In genomic region chr4:151865744-151866143, GRCh38 we compare ENCODE assay signal across 11 cellular contexts.
"Had no signal": no experiment of that assay in that cellular context is flagged by ENCODE, and none has a peak within 500 bp of the region (broad histone marks: within the 10 kb centered on the region; RNA-seq: fewer than 3 reads in every experiment).

No MANE protein-coding gene starts in this region.

- H3K4me1 ChIP-seq: breast epithelium, gastrocnemius medialis had no signal

- H3K4me2 ChIP-seq: smooth muscle cell had no signal

- H3K9me3 ChIP-seq: gastrocnemius medialis had no signal

- DNase-seq: activated B cell treated with CpG ODN at 0.5 μM for 24 hours; activated CD4-positive, alpha-beta T cell treated with anti-CD3 and anti-CD28 coated beads, Interleukin-2, amount 50 U/mL, for 1 hour; activated effector memory CD4-positive, alpha-beta T cell treated with anti-CD3 and anti-CD28 coated beads, Interleukin-2, amount 50 U/mL, for 16 hours; activated T-cell treated with anti-CD3 and anti-CD28 coated beads, Interleukin-2, amount 50 U/mL, for 1 hour; effector CD8-positive, alpha-beta T cell had no signal

- H3K4me3 ChIP-seq: breast epithelium, gastrocnemius medialis, left lung, smooth muscle cell, tibial nerve had no signal

- H3K27ac ChIP-seq: breast epithelium, gastrocnemius medialis, tibial nerve had no signal

- ATAC-seq: stimulated activated effector memory CD8-positive, alpha-beta T cell treated with anti-CD3 and anti-CD28 coated beads, Interleukin-12 subunit alpha, Interleukin-12 subunit beta, amount 100 ng/mL, for 72 hours had no signal

- H3K27me3 ChIP-seq: breast epithelium, gastrocnemius medialis, tibial nerve had no signal

- H3K36me3 ChIP-seq: breast epithelium, gastrocnemius medialis, left lung, tibial nerve had no signal
